ENCODE assay signal across 15 cellular contexts in genomic region chr5:52269395-52269794, GRCh38.
DNase-seq lines count a peak whose midpoint lies in the region; ATAC-seq, FAIRE-seq and TF ChIP-seq lines count a peak whose summit lies in the region.
"Had no signal": no experiment of that assay in that cellular context is flagged by ENCODE, and none has a peak within 500 bp of the region (broad histone marks: within the 10 kb centered on the region; RNA-seq: fewer than 3 reads in every experiment).

No MANE protein-coding gene starts in this region.

- H3K27ac Mint-ChIP-seq in astrocyte (ENCODE audit: unreplicated experiment), result no peak overlapping the region
- H3K27ac Mint-ChIP-seq: nephron progenitor cell, type B pancreatic cell had no signal

- no peak for ATAC-seq in GM19467 (IDR thresholded peaks at IDR 0.05; ENCODE audit: unreplicated experiment)
- ATAC-seq: HepG2 had no signal

- no peak for TF ChIP-seq CTCF in astrocyte (IDR thresholded peaks at IDR 0.05; ENCODE audit: insufficient read depth, low read depth, low read length)

- H2AFZ ChIP-seq in astrocyte (ENCODE audit: low read depth, low read length), result peak overlapping the region; percentile 32

- no peaks in the 10 kb centered on the region for H3K36me3 Mint-ChIP-seq in astrocyte (ENCODE audit: low read depth, unreplicated experiment)
- H3K36me3 Mint-ChIP-seq: type B pancreatic cell had no signal

- H3K27ac ChIP-seq in astrocyte (ENCODE audit: low read depth, low read length), result no peak overlapping the region
- H3K27ac ChIP-seq: sigmoid colon had no signal

- no peaks in the 10 kb centered on the region for H3K9me3 ChIP-seq in astrocyte (ENCODE audit: insufficient read depth, low read depth, low read length)
- H3K9me3 ChIP-seq: sigmoid colon had no signal

- no peaks in the 10 kb centered on the region for H3K4me1 ChIP-seq in astrocyte (ENCODE audit: insufficient read depth, low read length)

- H4K20me1 ChIP-seq in astrocyte (ENCODE audit: insufficient read depth, low read length), result no peaks in the 10 kb centered on the region

- H3K79me2 ChIP-seq in astrocyte (ENCODE audit: insufficient read depth, low read length), result no peaks in the 10 kb centered on the region

- H3K36me3 ChIP-seq in astrocyte (ENCODE audit: insufficient read depth, low read length), result no peaks in the 10 kb centered on the region
- H3K36me3 ChIP-seq: sigmoid colon had no signal

- H3K4me3 ChIP-seq in astrocyte (ENCODE audit: insufficient read depth, low read depth, low read length), result no peak overlapping the region

- H3K4me2 ChIP-seq in astrocyte (ENCODE audit: low read length), result peak overlapping the region; percentile 68

- no peaks in the 10 kb centered on the region for H3K9me3 Mint-ChIP-seq in astrocyte (ENCODE audit: unreplicated experiment)
- H3K9me3 Mint-ChIP-seq: nephron progenitor cell, type B pancreatic cell had no signal

- no peaks in the 10 kb centered on the region for H3K27me3 ChIP-seq in astrocyte (ENCODE audit: insufficient read depth, low read length)
- H3K27me3 ChIP-seq: sigmoid colon had no signal

- H3K4me3 Mint-ChIP-seq in astrocyte (ENCODE audit: unreplicated experiment), result no peak overlapping the region
- H3K4me3 Mint-ChIP-seq: nephron progenitor cell, type B pancreatic cell had no signal

- no peak overlapping the region for H3K9ac ChIP-seq in astrocyte (ENCODE audit: low read length)

- H3K4me1 Mint-ChIP-seq in astrocyte (ENCODE audit: low read depth, unreplicated experiment), result no peaks in the 10 kb centered on the region

- DNase-seq in NCI-H82 (lab: John Stamatoyannopoulos, UW), result peak; percentile 19
- DNase-seq in NCI-H82 treated with DMSO at 0.1 percent for 48 hours (lab: John Stamatoyannopoulos, UW; ENCODE audit: unreplicated experiment), result no peak
- DNase-seq in NCI-H2081 (lab: John Stamatoyannopoulos, UW), result peak; percentile 86 to 99
- DNase-seq in astrocyte (ENCODE audit: low read depth), result no peak
- no peak for DNase-seq in glomerular visceral epithelial cell (ENCODE audit: extremely low spot score)
- no peak for DNase-seq in COLO668 (lab: John Stamatoyannopoulos, UW; ENCODE audit: unreplicated experiment)
- DNase-seq in GF-D8 (lab: John Stamatoyannopoulos, UW), result no peak
- DNase-seq: activated naive CD4-positive, alpha-beta T cell; nephron progenitor cell; sigmoid colon; stimulated activated CD4-positive, alpha-beta T cell treated with anti-CD3 and anti-CD28 coated beads, Interleukin-4, amount 100 ng/mL, for 4 hours had no signal

- H3K27me3 Mint-ChIP-seq in astrocyte (ENCODE audit: low read depth, unreplicated experiment), result no peaks in the 10 kb centered on the region
- H3K27me3 Mint-ChIP-seq: type B pancreatic cell had no signal

- FAIRE-seq in astrocyte (lab: Jason Lieb, UNC), result no peak
- FAIRE-seq: A204.1, HepG2 had no signal

Comparison
In these comparisons a context has a peak if more than half of its experiments do, and no peak if none do; other contexts are left out.
1. DNase-seq: peak in NCI-H82 (single experiment) and NCI-H2081 (2 of 2); none in NCI-H82 treated with DMSO at 0.1 percent for 48 hours (single experiment), astrocyte (single experiment), glomerular visceral epithelial cell (single experiment), COLO668 (single experiment) and GF-D8 (single experiment).